ENCODE assay signal across 19 cellular contexts in the genomic region with DNA sequence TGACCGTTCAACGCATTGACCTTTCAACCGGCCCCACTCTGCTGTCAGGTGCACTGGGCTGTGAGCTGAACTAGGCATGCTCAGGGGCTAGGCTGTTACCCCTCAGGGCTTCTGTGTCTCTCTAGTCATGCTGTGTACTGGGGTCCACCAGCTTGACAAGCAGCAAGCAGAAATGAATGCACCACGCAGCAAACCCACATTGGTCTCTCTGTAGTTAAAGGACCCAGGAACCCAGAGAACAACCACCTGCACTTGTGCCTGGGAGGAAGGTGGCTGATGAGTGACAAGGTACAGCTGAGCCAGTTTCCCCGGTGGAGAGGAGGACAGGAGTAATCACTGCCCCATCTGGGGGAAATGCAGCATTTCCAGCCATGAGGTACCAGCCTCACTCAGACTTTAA.
"Had no signal": no experiment of that assay in that cellular context is flagged by ENCODE, and none has a peak within 500 bp of the region (broad histone marks: within the 10 kb centered on the region; RNA-seq: fewer than 3 reads in every experiment).

No MANE protein-coding gene starts in this region.

- H3K9me3 ChIP-seq: psoas muscle, spleen, stomach, thoracic aorta, transverse colon had no signal

- H3K27ac Mint-ChIP-seq: dendritic cell treated with granulocyte-macrophage colony-stimulating factor and Interleukin-4, amounts not matched to agents 40 ng/mL and 50 ng/mL, for 4 days; effector memory CD8-positive, alpha-beta T cell; immature natural killer cell; nephron progenitor cell; stimulated activated naive B cell treated with anti-CD40 and anti-IgM and Interleukin-4, amounts not matched to agents 10 μg/mL and 1 μg/mL and 100 μg/mL, for 72 hours had no signal

- DNase-seq: effector memory CD8-positive, alpha-beta T cell; foreskin keratinocyte; immature natural killer cell; kidney; left colon; naive thymus-derived CD4-positive, alpha-beta T cell; nephron progenitor cell; psoas muscle; retina; spleen; stimulated activated CD4-positive, alpha-beta T cell treated with anti-CD3 and anti-CD28 coated beads, Interleukin-15, amount 100 ng/mL, for 24 hours; stimulated activated CD4-positive, alpha-beta T cell treated with anti-CD3 and anti-CD28 coated beads, Interleukin-1b, Interleukin-23, amount 100 ng/mL, for 48 hours; stimulated activated CD4-positive, alpha-beta T cell treated with anti-CD3 and anti-CD28 coated beads, Interleukin-4, amount 100 ng/mL, for 4 hours; stimulated activated naive B cell treated with anti-CD40 and anti-IgM and Interleukin-4, amounts not matched to agents 10 μg/mL and 1 μg/mL and 100 μg/mL, for 72 hours; stomach; substantia nigra; transverse colon had no signal

- H3K36me3 ChIP-seq: spleen, stomach, thoracic aorta, transverse colon had no signal

- H3K4me1 Mint-ChIP-seq: immature natural killer cell had no signal

- H3K4me3 Mint-ChIP-seq: dendritic cell treated with granulocyte-macrophage colony-stimulating factor and Interleukin-4, amounts not matched to agents 40 ng/mL and 50 ng/mL, for 4 days; effector memory CD8-positive, alpha-beta T cell; immature natural killer cell; naive thymus-derived CD4-positive, alpha-beta T cell; nephron progenitor cell; stimulated activated naive B cell treated with anti-CD40 and anti-IgM and Interleukin-4, amounts not matched to agents 10 μg/mL and 1 μg/mL and 100 μg/mL, for 72 hours had no signal

- H3K36me3 Mint-ChIP-seq: immature natural killer cell had no signal

- H3K27ac ChIP-seq: foreskin keratinocyte, psoas muscle, spleen, stomach, thoracic aorta, transverse colon had no signal

- H3K9me3 Mint-ChIP-seq: dendritic cell treated with granulocyte-macrophage colony-stimulating factor and Interleukin-4, amounts not matched to agents 40 ng/mL and 50 ng/mL, for 4 days; effector memory CD8-positive, alpha-beta T cell; immature natural killer cell; naive thymus-derived CD4-positive, alpha-beta T cell; nephron progenitor cell; stimulated activated naive B cell treated with anti-CD40 and anti-IgM and Interleukin-4, amounts not matched to agents 10 μg/mL and 1 μg/mL and 100 μg/mL, for 72 hours had no signal

- H3K27me3 ChIP-seq: transverse colon had no signal

- H3K4me3 ChIP-seq: psoas muscle, spleen, stomach, thoracic aorta, transverse colon had no signal

- H3K4me1 ChIP-seq: foreskin keratinocyte had no signal
